1 cellular context compared by ENCODE assay signal in genomic region chr1:99950486-99950885, GRCh38.
TF ChIP-seq lines count a peak whose summit lies in the region.

No MANE protein-coding gene starts in this region.

TF ChIP-seq in GM23338, 12 proteins besides CTCF, POLR2A, EP300 and RAD21 (continued from another document):
- TF ChIP-seq ZNF462 (CRISPR knock-in tag; IDR thresholded peaks at IDR 0.05) (no peak), ZNF114 (CRISPR knock-in tag; IDR thresholded peaks at IDR 0.05) (no peak), ZNF331 (CRISPR knock-in tag; IDR thresholded peaks at IDR 0.05; ENCODE audit: low read depth) (no peak), STAT1 (IDR thresholded peaks at IDR 0.05; ENCODE audit: unreplicated experiment) (no peak), ETS1 (IDR thresholded peaks at IDR 0.05) (no peak), CREB1 (CRISPR knock-in tag; IDR thresholded peaks at IDR 0.05; ENCODE audit: low read depth) (no peak), EZH2 (IDR thresholded peaks at IDR 0.05; ENCODE audit: low read depth, unreplicated experiment) (no peak), REST (IDR thresholded peaks at IDR 0.05; ENCODE audit: unreplicated experiment) (no peak)
